ENCODE assay signal across 23 cellular contexts in genomic region chr1:66527688-66528087, GRCh38. TPM values are rescaled to one million over a fixed set of nuclear protein-coding genes. Genes with fewer than 3 reads are reported as not detected.
A peak's percentile ranks its signal among the peaks of the same experiment; 100 is the strongest.
DNase-seq lines count a peak whose midpoint lies in the region; ATAC-seq and TF ChIP-seq lines count a peak whose summit lies in the region.
"Had no signal": no experiment of that assay in that cellular context is flagged by ENCODE, and none has a peak within 500 bp of the region (broad histone marks: within the 10 kb centered on the region; RNA-seq: fewer than 3 reads in every experiment).

No MANE protein-coding gene starts in this region.

- H3K27ac ChIP-seq in WERI-Rb-1 = peak overlapping the region; percentile 61
- H3K27ac ChIP-seq in fibroblast of lung (ENCODE audit: insufficient read depth, low read length) = peak overlapping the region; percentile 76
- H3K27ac ChIP-seq in osteoblast (ENCODE audit: low read depth, low read length) = no peak overlapping the region
- H3K27ac ChIP-seq: parathyroid adenoma, skin epidermis had no signal

- H3K4me3 ChIP-seq in WERI-Rb-1 (ENCODE audit: low read depth, low read length) (no peak overlapping the region; the same call in 1 of the 2 replicates), fibroblast of lung (replicated peaks in 1 of 4; ENCODE audit: control extremely low read depth in 1 of 4, insufficient read depth in 1 of 4, low read depth in 3 of 4, low read length in 4 of 4) (no peak overlapping the region), osteoblast (ENCODE audit: insufficient read depth, low read length) (no peak overlapping the region), MG63 (no peak overlapping the region)
- H3K4me3 ChIP-seq: skin epidermis had no signal

- TF ChIP-seq CTCF in WERI-Rb-1 (IDR thresholded peaks at IDR 0.05; ENCODE audit: low read depth, low read length) = no peak
- TF ChIP-seq CTCF in fibroblast of lung (conservative IDR thresholded peaks at IDR 0.05 in 1 of 2, IDR thresholded peaks at IDR 0.05 in 1 of 2; ENCODE audit: low read depth in 1 of 2, low read length in 2 of 2) = no peak
- TF ChIP-seq CTCF in osteoblast (IDR thresholded peaks at IDR 0.05; ENCODE audit: extremely low read depth, low read depth, low read length) = no peak

- no peaks in the 10 kb centered on the region for H3K9me3 Mint-ChIP-seq in activated naive CD4-positive, alpha-beta T cell treated with anti-CD3 and anti-CD28 coated beads, Interleukin-2, amount 50 U/mL, for 72 hours
- H3K9me3 Mint-ChIP-seq: dendritic cell treated with granulocyte-macrophage colony-stimulating factor and Interleukin-4, amounts not matched to agents 40 ng/mL and 50 ng/mL, for 4 days; naive B cell had no signal

- H3K4me2 ChIP-seq in fibroblast of lung (ENCODE audit: extremely low read depth, insufficient read depth, low read length) (no peak overlapping the region), osteoblast (ENCODE audit: insufficient read depth, low read length) (no peak overlapping the region)

- no peaks in the 10 kb centered on the region for H3K9me3 ChIP-seq in WERI-Rb-1 (ENCODE audit: severe bottlenecking)
- no peaks in the 10 kb centered on the region for H3K9me3 ChIP-seq in fibroblast of lung (ENCODE audit: control insufficient read depth, insufficient read depth, low read depth, low read length)
- H3K9me3 ChIP-seq in osteoblast (ENCODE audit: low read depth, low read length) = no peaks in the 10 kb centered on the region
- no peaks in the 10 kb centered on the region for H3K9me3 ChIP-seq in MG63
- H3K9me3 ChIP-seq: BE2C had no signal

- no peaks in the 10 kb centered on the region for H3K36me3 ChIP-seq in WERI-Rb-1
- H3K36me3 ChIP-seq in fibroblast of lung (ENCODE audit: control insufficient read depth, insufficient read depth, low read length) = no peaks in the 10 kb centered on the region
- H3K36me3 ChIP-seq in osteoblast (ENCODE audit: insufficient read depth, low read length) = no peaks in the 10 kb centered on the region
- no peaks in the 10 kb centered on the region for H3K36me3 ChIP-seq in MG63
- H3K36me3 ChIP-seq: BE2C had no signal

- H3K27me3 ChIP-seq in WERI-Rb-1 (ENCODE audit: insufficient read depth, low read depth, severe bottlenecking) (no peaks in the 10 kb centered on the region), fibroblast of lung (ENCODE audit: control insufficient read depth, insufficient read depth, low read length) (no peaks in the 10 kb centered on the region), osteoblast (ENCODE audit: insufficient read depth, low read length) (no peaks in the 10 kb centered on the region), MG63 (no peaks in the 10 kb centered on the region)
- H3K27me3 ChIP-seq: BE2C had no signal

- H3K27ac Mint-ChIP-seq in activated naive CD4-positive, alpha-beta T cell treated with anti-CD3 and anti-CD28 coated beads, Interleukin-2, amount 50 U/mL, for 72 hours = no peak overlapping the region
- H3K27ac Mint-ChIP-seq: activated CD4-positive, alpha-beta T cell treated with anti-CD3 and anti-CD28 coated beads for 36 hours; dendritic cell treated with granulocyte-macrophage colony-stimulating factor and Interleukin-4, amounts not matched to agents 40 ng/mL and 50 ng/mL, for 4 days; naive B cell had no signal

- H3K79me2 ChIP-seq in fibroblast of lung (ENCODE audit: control insufficient read depth, insufficient read depth, low read length) (peaks cover under 1% of the 10 kb centered on the region), osteoblast (ENCODE audit: insufficient read depth, low read length) (no peaks in the 10 kb centered on the region)
- H3K79me2 ChIP-seq: parathyroid adenoma had no signal

- H2AFZ ChIP-seq in fibroblast of lung (ENCODE audit: low read length) (no peak overlapping the region), osteoblast (ENCODE audit: low read length) (no peak overlapping the region)
- H2AFZ ChIP-seq: parathyroid adenoma had no signal

- H3K36me3 Mint-ChIP-seq in activated naive CD4-positive, alpha-beta T cell treated with anti-CD3 and anti-CD28 coated beads, Interleukin-2, amount 50 U/mL, for 72 hours = no peaks in the 10 kb centered on the region
- H3K36me3 Mint-ChIP-seq: naive B cell had no signal

- H4K20me1 ChIP-seq in fibroblast of lung (ENCODE audit: control insufficient read depth, extremely low read depth, insufficient read depth, low read length) = no peaks in the 10 kb centered on the region
- H4K20me1 ChIP-seq in osteoblast (ENCODE audit: insufficient read depth, low read length) = no peaks in the 10 kb centered on the region

- ATAC-seq in activated naive CD4-positive, alpha-beta T cell treated with anti-CD3 and anti-CD28 coated beads, Interleukin-2, amount 50 U/mL, for 72 hours = no peak
- ATAC-seq: activated CD4-positive, alpha-beta T cell treated with anti-CD3 and anti-CD28 coated beads for 36 hours; esophagus mucosa; PC-3 had no signal

- DNase-seq in HCEC 1CT = peak; percentile 93
- no peak for DNase-seq in WERI-Rb-1
- DNase-seq in fibroblast of lung (ENCODE audit: low read depth in 2 of 2) = peak; percentile 79 to 80
- peak; percentile 82 for DNase-seq in osteoblast (ENCODE audit: insufficient read length, low spot score, missing footprints)
- DNase-seq in MG63 = no peak
- DNase-seq in activated CD8-positive, alpha-beta memory T cell treated with anti-CD3 and anti-CD28 coated beads, Interleukin-2, amount 50 U/mL, for 48 hours = no peak
- DNase-seq in activated naive CD4-positive, alpha-beta T cell treated with anti-CD3 and anti-CD28 coated beads, Interleukin-2, amount 50 U/mL, for 72 hours (ENCODE audit: low spot score in 2 of 2) = no peak
- DNase-seq: activated CD4-positive, alpha-beta T cell treated with anti-CD3 and anti-CD28 coated beads for 36 hours; activated naive CD4-positive, alpha-beta T cell; BE2C; GOT3; KG1; naive B cell; NCI-H1105 treated with DMSO at 0.1 percent for 48 hours; NCI-H2171; NCI-H774; PC-3; stimulated activated CD4-positive, alpha-beta T cell treated with anti-CD3 and anti-CD28 coated beads, Interleukin-4, amount 100 ng/mL, for 24 hours; stimulated activated CD8-positive, alpha-beta memory T cell treated with anti-CD3 and anti-CD28 coated beads, Interleukin-4, amount 100 ng/mL, for 48 hours had no signal

- H3K4me1 ChIP-seq in fibroblast of lung (ENCODE audit: control insufficient read depth, extremely low read depth, insufficient read depth, low read length) (peaks cover 18% of the 10 kb centered on the region), osteoblast (ENCODE audit: insufficient read depth, low read length) (peaks cover 4% of the 10 kb centered on the region)
- H3K4me1 ChIP-seq: BE2C, parathyroid adenoma had no signal

- no peak overlapping the region for H3K9ac ChIP-seq in fibroblast of lung (ENCODE audit: insufficient read depth, low read length)
- H3K9ac ChIP-seq: parathyroid adenoma had no signal

RNA-seq across cellular contexts. Expression of gene SGIP1, which starts 6.3 kb away (rescaled TPM):
- total RNA-seq in fibroblast of lung = 11.0 and 37.8 TPM in 2 replicates
- 71.4 and 77.6 TPM in 2 replicates for polyA plus RNA-seq in fibroblast of lung
- polyA plus RNA-seq in fibroblast of lung (2012) = 40.1 and 41.3 TPM in 2 replicates
- 18.8 and 33.8 TPM in 2 replicates for polyA minus RNA-seq in fibroblast of lung (ENCODE audit: low replicate concordance)
- total RNA-seq in osteoblast = 17.4 and 31.5 TPM in 2 replicates
- not detected in 2 replicates for total RNA-seq in MG63 (2014; rRNA removed; shearing (Covaris generic); ENCODE audit: low replicate concordance)
- total RNA-seq in activated naive CD4-positive, alpha-beta T cell treated with anti-CD3 and anti-CD28 coated beads, Interleukin-2, amount 50 U/mL, for 72 hours = not detected
- total RNA-seq: PC-3 had no signal

Comparison
In these comparisons a context has a peak if more than half of its experiments do, and no peak if none do; other contexts are left out.
1. DNase-seq: peak in HCEC 1CT (single experiment), fibroblast of lung (2 of 2) and osteoblast (single experiment); none in WERI-Rb-1 (single experiment), MG63 (single experiment), activated CD8-positive, alpha-beta memory T cell treated with anti-CD3 and anti-CD28 coated beads, Interleukin-2, amount 50 U/mL, for 48 hours (single experiment) and activated naive CD4-positive, alpha-beta T cell treated with anti-CD3 and anti-CD28 coated beads, Interleukin-2, amount 50 U/mL, for 72 hours (0 of 2).
2. RNA of gene SGIP1, which starts 6.3 kb away (total RNA-seq): 11.0 to 37.8 TPM in fibroblast of lung and 17.4 to 31.5 TPM in osteoblast; not detected in activated naive CD4-positive, alpha-beta T cell treated with anti-CD3 and anti-CD28 coated beads, Interleukin-2, amount 50 U/mL, for 72 hours and not detected in MG63; every median in the first group is over 10 times any median in the second.